9 cellular contexts compared by ENCODE assay signal in the genomic region with DNA sequence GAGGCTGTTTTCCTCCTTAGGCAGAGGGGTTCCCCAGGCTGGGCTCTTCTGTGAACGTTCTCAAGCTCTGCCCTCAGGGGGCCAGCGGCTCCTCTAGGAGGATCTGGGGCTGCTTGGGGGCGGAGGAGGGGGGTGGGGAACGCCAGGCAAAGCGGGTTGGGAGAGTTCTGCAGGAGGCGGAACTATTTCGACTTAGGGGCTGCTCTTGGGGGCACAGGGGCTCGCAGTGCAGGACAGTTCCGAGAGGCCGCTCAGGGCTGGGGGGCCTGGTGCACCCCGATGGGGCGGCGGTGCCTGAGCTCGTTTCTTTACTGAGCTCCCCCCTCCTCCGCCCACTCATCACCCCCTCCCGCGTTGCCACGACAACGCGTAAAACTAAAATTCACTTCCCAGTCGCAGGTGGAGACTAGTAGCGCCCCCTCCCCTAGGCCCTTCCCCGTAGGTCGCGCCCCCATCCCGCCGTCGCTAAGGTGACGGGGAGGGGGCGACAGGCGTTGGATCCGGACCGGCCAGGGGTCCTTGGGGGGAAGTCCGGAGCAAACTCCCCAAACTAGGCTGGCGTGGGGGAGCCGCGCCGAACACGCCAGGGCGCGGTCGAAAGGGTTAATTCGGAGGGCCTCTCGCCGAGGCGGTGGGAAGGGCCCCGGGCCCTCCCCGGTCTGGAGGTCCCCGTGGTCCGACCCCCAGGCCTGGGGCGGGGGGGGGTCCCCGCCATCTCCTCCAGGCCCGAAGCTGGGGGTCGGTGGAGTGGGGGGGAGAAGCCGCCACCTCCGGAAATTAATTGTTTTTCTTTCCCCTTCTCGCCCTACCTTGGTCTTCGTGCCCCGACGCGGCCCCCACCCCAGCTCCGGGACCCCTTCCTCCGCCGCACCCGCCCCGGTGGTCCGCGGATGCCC. TPM values are rescaled to one million over a fixed set of nuclear protein-coding genes. Genes with fewer than 3 reads are reported as not detected.
A peak's percentile ranks its signal among the peaks of the same experiment; 100 is the strongest.
DNase-seq lines count a peak whose midpoint lies in the region; ATAC-seq and TF ChIP-seq lines count a peak whose summit lies in the region.
"Had no signal": no experiment of that assay in that cellular context is flagged by ENCODE, and none has a peak within 500 bp of the region (broad histone marks: within the 10 kb centered on the region; RNA-seq: fewer than 3 reads in every experiment).

No MANE protein-coding gene starts in this region.

- no peak for ATAC-seq in HG03196 (IDR thresholded peaks at IDR 0.05; ENCODE audit: unreplicated experiment)

- no peaks in the 10 kb centered on the region for H3K9me2 ChIP-seq in MM.1S (replicated peaks; ENCODE audit: insufficient read depth, low read length)

- H3K9me3 ChIP-seq in prostate gland (no peaks in the 10 kb centered on the region), MM.1S (replicated peaks; ENCODE audit: insufficient read depth, low read length) (no peaks in the 10 kb centered on the region)

- no peak for TF ChIP-seq CTCF in prostate gland (IDR thresholded peaks at IDR 0.05)
- no peak for TF ChIP-seq CTCF in MM.1S (IDR thresholded peaks at IDR 0.05; ENCODE audit: low read length)

- TF ChIP-seq POLR2A in prostate gland (IDR thresholded peaks at IDR 0.05), result no peak

- H3K36me3 ChIP-seq in prostate gland (no peaks in the 10 kb centered on the region), MM.1S (replicated peaks; ENCODE audit: insufficient read depth, low read length) (no peaks in the 10 kb centered on the region)

- WGBS in prostate gland, result 3% methylated on average over 56 of the region's 68 CpGs

- peak; percentile 49 for DNase-seq in D341Med (ENCODE audit: low spot score)
- peak; percentile 19 for DNase-seq in T follicular helper cell (ENCODE audit: low read depth)
- peak in 40 of 42 donors; percentile 32 to 84 (median 67) for DNase-seq in head of caudate nucleus
- no peak for DNase-seq in prostate gland (ENCODE audit: low spot score)
- no peak for DNase-seq in MM.1S
- DNase-seq in activated gamma-delta T cell treated with Interleukin-2 at 50 U/mL for 16 hours, result no peak
- DNase-seq in SK-N-DZ (ENCODE audit: low spot score), result no peak
- DNase-seq: NCI-H2029 treated with DMSO at 0.1 percent for 48 hours had no signal

- H3K27ac ChIP-seq in prostate gland (no peak overlapping the region), MM.1S (ENCODE audit: low read length) (no peak overlapping the region)

- H3K9ac ChIP-seq in MM.1S (ENCODE audit: low read length), result no peak overlapping the region

- H3K4me3 ChIP-seq in prostate gland, result peak overlapping the region; percentile 12 to 28
- no peak overlapping the region for H3K4me3 ChIP-seq in MM.1S (ENCODE audit: low read length)

- H3K27me3 ChIP-seq in prostate gland (replicated peaks; ENCODE audit: insufficient read depth) (no peaks in the 10 kb centered on the region), MM.1S (replicated peaks; ENCODE audit: insufficient read depth, low read length) (peaks cover 77% of the 10 kb centered on the region)

- no peak overlapping the region for H3K4me2 ChIP-seq in MM.1S (ENCODE audit: low read depth, low read length)

- no peak overlapping the region for H2AFZ ChIP-seq in MM.1S (ENCODE audit: low read length)

- no peaks in the 10 kb centered on the region for H3F3A ChIP-seq in MM.1S (ENCODE audit: insufficient read depth, low read length)

- H4K20me1 ChIP-seq in MM.1S (ENCODE audit: insufficient read depth, low read length), result no peaks in the 10 kb centered on the region

- H3K79me2 ChIP-seq in MM.1S (ENCODE audit: low read length), result no peaks in the 10 kb centered on the region

- H3K4me1 ChIP-seq in prostate gland (replicated peaks), result peaks cover 3% of the 10 kb centered on the region
- H3K4me1 ChIP-seq in MM.1S (ENCODE audit: low read length), result no peaks in the 10 kb centered on the region

- intact Hi-C loops in head of caudate nucleus (cut with DNase I) (no loop called here), prostate gland (cut with DNase I) (no loop called here)

RNA-seq across cellular contexts. Expression of a gene that starts 0.9 kb away (rescaled TPM):
- total RNA-seq in prostate gland, result 10 to 100 TPM in 1 of 2 donors, 1 to 10 TPM in 1; 9.1 to 18.3 TPM
- 2.8 and 2.9 TPM in 2 replicates for polyA plus RNA-seq in SK-N-DZ (2014; cell fraction: cytosol; rRNA removed)
- 4.6 and 9.3 TPM in 2 replicates for polyA plus RNA-seq in SK-N-DZ (2014; cell fraction: nucleus; rRNA removed)

RNA-seq across cellular contexts. Expression of a gene that starts 45.5 kb away (rescaled TPM):
- total RNA-seq in prostate gland, result 10 to 100 TPM; 60.7 to 81.7 TPM
- 6.9 and 11.8 TPM in 2 replicates for polyA plus RNA-seq in SK-N-DZ (2014; cell fraction: cytosol; rRNA removed)
- 23.9 and 33.5 TPM in 2 replicates for polyA plus RNA-seq in SK-N-DZ (2014; cell fraction: nucleus; rRNA removed)

Comparison
In these comparisons a context has a peak if more than half of its experiments do, and no peak if none do; other contexts are left out.
1. DNase-seq: peak in D341Med (single experiment), T follicular helper cell (single experiment) and head of caudate nucleus (40 of 42); none in prostate gland (single experiment), MM.1S (single experiment), activated gamma-delta T cell treated with Interleukin-2 at 50 U/mL for 16 hours (single experiment) and SK-N-DZ (single experiment).